Comparison of ENCODE assay signal across 8 cellular contexts in genomic region chr6:31547727-31548422, GRCh38. TPM values are rescaled to one million over a fixed set of nuclear protein-coding genes. Genes with fewer than 3 reads are reported as not detected.
DNase-seq lines count a peak whose midpoint lies in the region; ATAC-seq, FAIRE-seq and TF ChIP-seq lines count a peak whose summit lies in the region.

No MANE protein-coding gene starts in this region.

- peaks cover 28% of the 10 kb centered on the region for H3K79me2 ChIP-seq in PC-3 (ENCODE audit: low read length)
- H3K79me2 ChIP-seq in endothelial cell of umbilical vein (ENCODE audit: control insufficient read depth, insufficient read depth, low read length): peaks cover 7% of the 10 kb centered on the region

- intact Hi-C loops in PC-3 (cut with micrococcal nuclease): loop anchor here (5.0 kb wide), 1 partner anchor 119 kb away; the partner anchor contains the start of genes CSNK2B and LY6G5B
- intact Hi-C loops in endothelial cell of umbilical vein (cut with micrococcal nuclease): loop anchor here (1.0 to 10.0 kb wide), 10 partner anchors 12 to 405 kb away; partner anchors contain the start of genes BAG6, CLIC1, HSPA1B and MICA

- peak overlapping the region; percentile 83 to 99 (median 96) for H3K27ac Mint-ChIP-seq in CD8-positive, alpha-beta memory T cell

- BruUV-seq in PC-3 (replicated peaks; lab: Mats Ljungman, UMichigan) (TSS peak; percentile 58), endothelial cell of umbilical vein (replicated peaks; lab: Mats Ljungman, UMichigan) (TSS peak; percentile 64)

- H3K27ac ChIP-seq in CD8-positive, alpha-beta memory T cell (ENCODE audit: low read depth, low read length): peak overlapping the region; percentile 71
- peak overlapping the region; percentile 41 for H3K27ac ChIP-seq in PC-3 (ENCODE audit: low read length)
- peak overlapping the region; percentile 87 for H3K27ac ChIP-seq in endothelial cell of umbilical vein (ENCODE audit: insufficient read depth, low read depth, low read length)
- peak overlapping the region; percentile 89 for H3K27ac ChIP-seq in neutrophil

- peaks cover 0 to 7% (median 0%) of the 10 kb centered on the region in 3 donors for H3K36me3 Mint-ChIP-seq in CD8-positive, alpha-beta memory T cell

- H3K27me3 ChIP-seq in CD8-positive, alpha-beta memory T cell (ENCODE audit: insufficient read depth, low read length, poor library complexity, severe bottlenecking): no peaks in the 10 kb centered on the region
- H3K27me3 ChIP-seq in PC-3 (ENCODE audit: low read length) (no peaks in the 10 kb centered on the region), endothelial cell of umbilical vein (ENCODE audit: control insufficient read depth in 2 of 2, insufficient read depth in 2 of 2, low read length in 2 of 2) (no peaks in the 10 kb centered on the region), neutrophil (no peaks in the 10 kb centered on the region)

- no peaks in the 10 kb centered on the region for H3K9me2 ChIP-seq in PC-3 (replicated peaks; ENCODE audit: low read length)

- H3K9ac ChIP-seq in PC-3 (ENCODE audit: low read length): peak overlapping the region; percentile 97
- peak overlapping the region; percentile 96 for H3K9ac ChIP-seq in endothelial cell of umbilical vein (replicated peaks; ENCODE audit: extremely low read depth, insufficient read depth, low read length)

- H4K20me1 ChIP-seq in PC-3 (ENCODE audit: low read length) (no peaks in the 10 kb centered on the region), endothelial cell of umbilical vein (replicated peaks; ENCODE audit: control insufficient read depth, extremely low read depth, insufficient read depth, low read length) (no peaks in the 10 kb centered on the region)

- no peak for FAIRE-seq in endothelial cell of umbilical vein (lab: Jason Lieb, UNC)

- H2AFZ ChIP-seq in PC-3 (ENCODE audit: low read length) (peak overlapping the region; percentile 54), endothelial cell of umbilical vein (ENCODE audit: low read depth, low read length) (peak overlapping the region; percentile 34)

- DNase-seq in CD8-positive, alpha-beta memory T cell: no peak
- DNase-seq in PC-3 (no peak), endothelial cell of umbilical vein (ENCODE audit: low read depth, low spot score) (no peak), SIG-M5 treated with dmso at 0.1 percent for 504 hours (lab: John Stamatoyannopoulos, UW; ENCODE audit: unreplicated experiment) (no peak), hepatic stellate cell (ENCODE audit: low spot score) (no peak)

- ATAC-seq in PC-3 (no peak), GM21576 (IDR thresholded peaks at IDR 0.05; ENCODE audit: unreplicated experiment) (no peak), HG03432 (IDR thresholded peaks at IDR 0.05; ENCODE audit: unreplicated experiment) (no peak)

- dilution Hi-C loops in endothelial cell of umbilical vein (cut with MboI; ENCODE audit: extremely low pct_ligation_motif_present, low sequenced_read_pairs): no loop called here

- H3K4me1 Mint-ChIP-seq in CD8-positive, alpha-beta memory T cell: peaks cover 32 to 43% (median 42%) of the 10 kb centered on the region in 3 donors

- H3F3A ChIP-seq in PC-3 (ENCODE audit: low read length, unreplicated experiment): no peaks in the 10 kb centered on the region

- no peaks in the 10 kb centered on the region for H3K9me1 ChIP-seq in endothelial cell of umbilical vein (replicated peaks; ENCODE audit: control insufficient read depth, extremely low read depth, insufficient read depth, low read length)

- peak overlapping the region; percentile 74 to 93 (median 91) for H3K4me3 Mint-ChIP-seq in CD8-positive, alpha-beta memory T cell

- peak overlapping the region; percentile 67 for H3K4me3 ChIP-seq in CD8-positive, alpha-beta memory T cell (ENCODE audit: low read length)
- H3K4me3 ChIP-seq in PC-3 (ENCODE audit: low read length) (peak overlapping the region; percentile 76), endothelial cell of umbilical vein (replicated peaks in 1 of 3; ENCODE audit: insufficient read depth in 1 of 3, low read depth in 1 of 3, low read length in 3 of 3) (peak overlapping the region; percentile 22 to 55 (median 34)), neutrophil (ENCODE audit: low read depth in 1 of 2, low read length in 1 of 2) (peak overlapping the region; percentile 64 to 72)

- CTCF ChIA-PET in CD8-positive, alpha-beta memory T cell (lab: Charles Lee): interaction anchor here (1.3 to 32.2 kb wide), 6 partner anchors 12 to 104 kb away, joined by 3 to 576 read pairs (median 6); partner anchors contain the start of genes BAG6, LST1, LTB and NCR3
- CTCF ChIA-PET in PC-3 (lab: Charles Lee): interaction anchor here (0.6 to 2.1 kb wide), 4 partner anchors 50 to 279 kb away, joined by 3 to 9 read pairs (median 4); no protein-coding TSS in a partner anchor
- CTCF ChIA-PET in endothelial cell of umbilical vein (lab: Charles Lee): interaction anchor here (0.7 to 31.0 kb wide), 8 partner anchors 8 to 569 kb away, joined by 3 to 1517 read pairs (median 4); partner anchors contain the start of genes C6orf47, LST1, LTB and NCR3

- H3K27me3 Mint-ChIP-seq in CD8-positive, alpha-beta memory T cell: no peaks in the 10 kb centered on the region

- peaks cover 24% of the 10 kb centered on the region for H3K4me1 ChIP-seq in CD8-positive, alpha-beta memory T cell (ENCODE audit: insufficient read depth, low read length)
- H3K4me1 ChIP-seq in PC-3 (ENCODE audit: insufficient read depth, low read length) (peaks cover 19% of the 10 kb centered on the region), endothelial cell of umbilical vein (ENCODE audit: control insufficient read depth, extremely low read depth, insufficient read depth, low read length) (peaks cover 17% of the 10 kb centered on the region), neutrophil (ENCODE audit: control insufficient read depth in 1 of 2, insufficient read depth in 1 of 2, low read depth in 1 of 2, low read length in 1 of 2) (peaks cover 55 to 57% of the 10 kb centered on the region in 2 experiments)

- H3K9me3 ChIP-seq in CD8-positive, alpha-beta memory T cell (ENCODE audit: low read length): no peaks in the 10 kb centered on the region
- no peaks in the 10 kb centered on the region for H3K9me3 ChIP-seq in PC-3 (ENCODE audit: low read length)
- H3K9me3 ChIP-seq in endothelial cell of umbilical vein (replicated peaks; ENCODE audit: control insufficient read depth, insufficient read depth, low read length): no peaks in the 10 kb centered on the region
- no peaks in the 10 kb centered on the region for H3K9me3 ChIP-seq in neutrophil

- no peak for TF ChIP-seq POLR2A in endothelial cell of umbilical vein (IDR thresholded peaks at IDR 0.05; ENCODE audit: low read depth, low read length)

- peak overlapping the region; percentile 96 for H3K4me2 ChIP-seq in PC-3 (ENCODE audit: low read length)
- H3K4me2 ChIP-seq in endothelial cell of umbilical vein (ENCODE audit: insufficient read depth, low read length): peak overlapping the region; percentile 87

- TF ChIP-seq CTCF in PC-3 (conservative IDR thresholded peaks at IDR 0.05; ENCODE audit: low read depth, low read length): no peak
- TF ChIP-seq CTCF in endothelial cell of umbilical vein (IDR thresholded peaks at IDR 0.05; ENCODE audit: extremely low read depth in 1 of 2, insufficient read depth in 1 of 2, low read depth in 1 of 2, low read length in 2 of 2): no peak
- peak; percentile 3 for TF ChIP-seq CTCF in neutrophil (IDR thresholded peaks at IDR 0.05)

- POLR2A ChIA-PET in CD8-positive, alpha-beta memory T cell (lab: Charles Lee): interaction anchor here (0.5 to 2.2 kb wide), 7 partner anchors 25 to 182 kb away, joined by 3 to 9 read pairs (median 4); partner anchors contain the start of genes LTA and MICB
- POLR2A ChIA-PET in PC-3 (lab: Charles Lee; ENCODE audit: unreplicated experiment): interaction anchor here (0.6 to 0.7 kb wide), 2 partner anchors 85 to 1426 kb away, joined by 3 read pairs; no protein-coding TSS in a partner anchor
- POLR2A ChIA-PET in endothelial cell of umbilical vein (lab: Charles Lee): interaction anchor here (0.6 to 1.2 kb wide), 6 partner anchors 18 to 126 kb away, joined by 3 to 6 read pairs (median 4); no protein-coding TSS in a partner anchor

- no peaks in the 10 kb centered on the region for H3K36me3 ChIP-seq in CD8-positive, alpha-beta memory T cell (ENCODE audit: insufficient read depth, low read length)
- peaks cover 8% of the 10 kb centered on the region; the same call in 1 of the 2 replicates for H3K36me3 ChIP-seq in PC-3 (ENCODE audit: low read depth, low read length)
- H3K36me3 ChIP-seq in endothelial cell of umbilical vein (ENCODE audit: control insufficient read depth in 2 of 2, extremely low read depth in 1 of 2, insufficient read depth in 2 of 2, low read length in 2 of 2): no peaks in the 10 kb centered on the region
- H3K36me3 ChIP-seq in neutrophil: no peaks in the 10 kb centered on the region

- H3K9me3 Mint-ChIP-seq in CD8-positive, alpha-beta memory T cell: no peaks in the 10 kb centered on the region

RNA-seq across cellular contexts. Expression of gene NFKBIL1, which starts 0.5 kb away (rescaled TPM):
- total RNA-seq in CD8-positive, alpha-beta memory T cell: 10 to 100 TPM; 13.5 to 13.8 TPM
- polyA plus RNA-seq in CD8-positive, alpha-beta memory T cell: 6.9 TPM
- total RNA-seq in PC-3 (2014; rRNA removed): 38.2 and 46.9 TPM in 2 replicates
- 14.6 and 15.5 TPM in 2 replicates for total RNA-seq in endothelial cell of umbilical vein
- 9.9 and 14.2 TPM in 2 replicates for polyA plus RNA-seq in endothelial cell of umbilical vein
- polyA plus RNA-seq in endothelial cell of umbilical vein (2011; cell fraction: cytosol; rRNA removed): 7.1 and 11.2 TPM in 2 replicates
- polyA plus RNA-seq in endothelial cell of umbilical vein (2011; cell fraction: nucleus; rRNA removed): 8.1 and 8.5 TPM in 2 replicates
- 8.4 and 10.2 TPM in 2 replicates for polyA plus RNA-seq in endothelial cell of umbilical vein (2012)
- polyA minus RNA-seq in endothelial cell of umbilical vein: 5.2 TPM in 2 replicates
- 13.5 TPM for polyA minus RNA-seq in endothelial cell of umbilical vein (2011; cell fraction: cytosol; rRNA and poly(A)+ RNA removed)
- polyA minus RNA-seq in endothelial cell of umbilical vein (2011; cell fraction: nucleus; rRNA and poly(A)+ RNA removed): 2.8 and 9.3 TPM in 2 replicates

RNA-seq across cellular contexts. Expression of gene ATP6V1G2, which starts 1.5 kb away (rescaled TPM):
- total RNA-seq in CD8-positive, alpha-beta memory T cell: 1 to 10 TPM in 1 of 2 experiments, under 1 TPM in 1; 0.94 to 2.0 TPM
- polyA plus RNA-seq in CD8-positive, alpha-beta memory T cell: 1.4 TPM
- total RNA-seq in PC-3 (2014; rRNA removed) (1.1 and 1.2 TPM in 2 replicates), endothelial cell of umbilical vein (0.84 and 1.4 TPM in 2 replicates)
- polyA plus RNA-seq in endothelial cell of umbilical vein: 0.64 and 0.70 TPM in 2 replicates
- polyA plus RNA-seq in endothelial cell of umbilical vein (2011; cell fraction: cytosol; rRNA removed): 0.63 and 0.66 TPM in 2 replicates
- 2.7 and 4.2 TPM in 2 replicates for polyA plus RNA-seq in endothelial cell of umbilical vein (2011; cell fraction: nucleus; rRNA removed)
- polyA plus RNA-seq in endothelial cell of umbilical vein (2012): 0.49 and 0.70 TPM in 2 replicates
- polyA minus RNA-seq in endothelial cell of umbilical vein: 0.15 and 3.6 TPM in 2 replicates
- polyA minus RNA-seq in endothelial cell of umbilical vein (2011; cell fraction: cytosol; rRNA and poly(A)+ RNA removed): not detected
- 1.1 and 1.5 TPM in 2 replicates for polyA minus RNA-seq in endothelial cell of umbilical vein (2011; cell fraction: nucleus; rRNA and poly(A)+ RNA removed)

RNA-seq across cellular contexts. Expression of gene DDX39B, which starts 6.1 kb away (rescaled TPM):
- 100 to 1,000 TPM; 643 to 658 TPM for total RNA-seq in CD8-positive, alpha-beta memory T cell
- polyA plus RNA-seq in CD8-positive, alpha-beta memory T cell: 85.7 TPM
- total RNA-seq in PC-3 (2014; rRNA removed): 410 and 465 TPM in 2 replicates
- 453 and 481 TPM in 2 replicates for total RNA-seq in endothelial cell of umbilical vein
- 722 and 766 TPM in 2 replicates for polyA plus RNA-seq in endothelial cell of umbilical vein
- polyA plus RNA-seq in endothelial cell of umbilical vein (2011; cell fraction: cytosol; rRNA removed): 462 and 465 TPM in 2 replicates
- polyA plus RNA-seq in endothelial cell of umbilical vein (2011; cell fraction: nucleus; rRNA removed): 1,430 and 1,543 TPM in 2 replicates
- polyA plus RNA-seq in endothelial cell of umbilical vein (2012): 283 and 357 TPM in 2 replicates
- polyA minus RNA-seq in endothelial cell of umbilical vein: 941 and 1,099 TPM in 2 replicates
- polyA minus RNA-seq in endothelial cell of umbilical vein (2011; cell fraction: cytosol; rRNA and poly(A)+ RNA removed): 284 TPM
- polyA minus RNA-seq in endothelial cell of umbilical vein (2011; cell fraction: nucleus; rRNA and poly(A)+ RNA removed): 394 and 502 TPM in 2 replicates

RNA-seq across cellular contexts. Expression of gene MCCD1, which starts 19.1 kb away (rescaled TPM):
- not detected for total RNA-seq in CD8-positive, alpha-beta memory T cell
- polyA plus RNA-seq in CD8-positive, alpha-beta memory T cell: not detected
- total RNA-seq in PC-3 (2014; rRNA removed) (not detected in 2 replicates), endothelial cell of umbilical vein (not detected in 2 replicates)
- not detected in 2 replicates for polyA plus RNA-seq in endothelial cell of umbilical vein
- polyA plus RNA-seq in endothelial cell of umbilical vein (2011; cell fraction: cytosol; rRNA removed): not detected in 2 replicates
- not detected in 2 replicates for polyA plus RNA-seq in endothelial cell of umbilical vein (2011; cell fraction: nucleus; rRNA removed)
- not detected in 2 replicates for polyA plus RNA-seq in endothelial cell of umbilical vein (2012)
- polyA minus RNA-seq in endothelial cell of umbilical vein: not detected in 2 replicates
- polyA minus RNA-seq in endothelial cell of umbilical vein (2011; cell fraction: cytosol; rRNA and poly(A)+ RNA removed): not detected
- not detected in 2 replicates for polyA minus RNA-seq in endothelial cell of umbilical vein (2011; cell fraction: nucleus; rRNA and poly(A)+ RNA removed)

RNA-seq across cellular contexts. Expression of gene LTA, which starts 24.2 kb away (rescaled TPM):
- 100 to 1,000 TPM; 839 to 854 TPM for total RNA-seq in CD8-positive, alpha-beta memory T cell
- polyA plus RNA-seq in CD8-positive, alpha-beta memory T cell: 23.3 TPM
- total RNA-seq in PC-3 (2014; rRNA removed) (not detected in 2 replicates), endothelial cell of umbilical vein (0.46 TPM in 1 of 2 replicates, not detected in the other)
- 0.08 TPM in 1 of 2 replicates, not detected in the other for polyA plus RNA-seq in endothelial cell of umbilical vein
- polyA plus RNA-seq in endothelial cell of umbilical vein (2011; cell fraction: cytosol; rRNA removed): 0.08 TPM in 1 of 2 replicates, not detected in the other
- polyA plus RNA-seq in endothelial cell of umbilical vein (2011; cell fraction: nucleus; rRNA removed): 0.13 and 0.15 TPM in 2 replicates
- not detected in 2 replicates for polyA plus RNA-seq in endothelial cell of umbilical vein (2012)
- polyA minus RNA-seq in endothelial cell of umbilical vein: 0.27 TPM in 1 of 2 replicates, not detected in the other
- not detected for polyA minus RNA-seq in endothelial cell of umbilical vein (2011; cell fraction: cytosol; rRNA and poly(A)+ RNA removed)
- not detected in 2 replicates for polyA minus RNA-seq in endothelial cell of umbilical vein (2011; cell fraction: nucleus; rRNA and poly(A)+ RNA removed)
